Comparison of ENCODE assay signal across 21 cellular contexts in the genomic region with DNA sequence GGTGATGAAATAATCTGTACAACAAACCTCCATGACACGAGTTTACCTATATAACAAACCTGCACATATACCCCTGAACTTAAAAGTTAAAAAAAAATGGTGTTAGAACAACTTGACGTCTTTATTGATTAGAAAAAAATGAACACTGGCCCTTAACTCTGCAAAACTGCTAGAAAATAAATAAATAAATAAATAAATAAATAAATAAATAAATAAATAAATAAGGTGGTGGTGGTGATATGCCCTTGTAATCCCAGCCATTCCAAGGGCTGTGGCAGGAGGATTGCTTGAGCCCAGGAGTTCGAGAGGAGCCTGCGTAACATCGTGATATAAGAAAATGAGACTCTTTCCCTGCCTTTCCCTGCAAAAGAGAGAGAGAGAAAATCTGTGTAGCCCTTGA. TPM values are rescaled to one million over a fixed set of nuclear protein-coding genes. Genes with fewer than 3 reads are reported as not detected.
DNase-seq lines count a peak whose midpoint lies in the region; ATAC-seq, FAIRE-seq and TF ChIP-seq lines count a peak whose summit lies in the region.
"Had no signal": no experiment of that assay in that cellular context is flagged by ENCODE, and none has a peak within 500 bp of the region (broad histone marks: within the 10 kb centered on the region; RNA-seq: fewer than 3 reads in every experiment).

No MANE protein-coding gene starts in this region.

- BruUV-seq in K562 (replicated peaks; lab: Mats Ljungman, UMichigan) = no TSS peak

- H3K9ac ChIP-seq in K562 (ENCODE audit: insufficient read depth in 1 of 2, low read depth in 2 of 2, low read length in 2 of 2) = no peak overlapping the region
- H3K9ac ChIP-seq in trophoblast cell (ENCODE audit: low read length) = no peak overlapping the region

- peaks cover 99% of the 10 kb centered on the region for H3K79me2 ChIP-seq in K562 (ENCODE audit: control insufficient read depth, insufficient read depth, low read length)
- H3K79me2 ChIP-seq in trophoblast cell (ENCODE audit: control insufficient read depth, insufficient read depth, low read length, poor library complexity) = no peaks in the 10 kb centered on the region

- peaks cover 71% of the 10 kb centered on the region for H3K4me1 Mint-ChIP-seq in activated naive CD4-positive, alpha-beta T cell treated with anti-CD3 and anti-CD28 coated beads, Interleukin-2, amount 50 U/mL, for 24 hours
- peaks cover 47% of the 10 kb centered on the region for H3K4me1 Mint-ChIP-seq in stimulated activated effector memory CD8-positive, alpha-beta T cell treated with anti-CD3 and anti-CD28 coated beads, Interleukin-12 subunit alpha, Interleukin-12 subunit beta, amount 100 ng/mL, for 72 hours

- no peak for FAIRE-seq in K562 (lab: Jason Lieb, UNC)
- FAIRE-seq: GM12891 had no signal

- no peak overlapping the region for H4K8ac ChIP-seq in trophoblast cell (ENCODE audit: low read depth, low read length)

- no peak overlapping the region for H3K14ac ChIP-seq in trophoblast cell (ENCODE audit: low read length)

- H3K9me3 ChIP-seq in HEK293 (ENCODE audit: control insufficient read depth, insufficient read depth, low read depth, low read length) (no peaks in the 10 kb centered on the region), K562 (replicated peaks; ENCODE audit: control insufficient read depth, insufficient read depth, low read depth, low read length) (peaks cover 2% of the 10 kb centered on the region; the same call in 1 of the 2 replicates), trophoblast cell (ENCODE audit: insufficient read depth, low read depth, low read length) (no peaks in the 10 kb centered on the region), adrenal gland (replicated peaks in 1 of 3) (no peaks in the 10 kb centered on the region)
- H3K9me3 ChIP-seq: BE2C had no signal

- TF ChIP-seq POLR2A in K562 (conservative IDR thresholded peaks at IDR 0.05) (no peak), adrenal gland (IDR thresholded peaks at IDR 0.05) (no peak)

- ATAC-seq in K562 = no peak
- no peak for ATAC-seq in stimulated activated effector memory CD8-positive, alpha-beta T cell treated with anti-CD3 and anti-CD28 coated beads, Interleukin-12 subunit alpha, Interleukin-12 subunit beta, amount 100 ng/mL, for 72 hours
- ATAC-seq: GM23338 had no signal

- H3K27ac ChIP-seq in HEK293 (ENCODE audit: extremely low read depth, low read depth, low read length) (no peak overlapping the region), K562 (ENCODE audit: extremely low read depth, low read depth, low read length) (no peak overlapping the region; the same call in 2 of the 3 replicates), trophoblast cell (ENCODE audit: low read depth, low read length) (no peak overlapping the region), adrenal gland (no peak overlapping the region)

- no peak for TF ChIP-seq CTCF in HEK293 (tag by site-specific recombination; IDR thresholded peaks at IDR 0.05)
- TF ChIP-seq CTCF in K562 (IDR thresholded peaks at IDR 0.05 in 2 of 3, conservative IDR thresholded peaks at IDR 0.05 in 1 of 3; ENCODE audit: insufficient read depth in 2 of 3, low read depth in 1 of 3, low read length in 3 of 3) = no peak
- no peak for TF ChIP-seq CTCF in adrenal gland (IDR thresholded peaks at IDR 0.05)

- no peak overlapping the region for H3K18ac ChIP-seq in trophoblast cell (ENCODE audit: low read length)

- no peak overlapping the region for H2BK5ac ChIP-seq in trophoblast cell (ENCODE audit: low read depth, low read length, poor library complexity)

- H3K27ac Mint-ChIP-seq in activated naive CD4-positive, alpha-beta T cell treated with anti-CD3 and anti-CD28 coated beads, Interleukin-2, amount 50 U/mL, for 24 hours = peak overlapping the region; percentile 17
- no peak overlapping the region for H3K27ac Mint-ChIP-seq in stimulated activated effector memory CD8-positive, alpha-beta T cell treated with anti-CD3 and anti-CD28 coated beads, Interleukin-12 subunit alpha, Interleukin-12 subunit beta, amount 100 ng/mL, for 72 hours
- H3K27ac Mint-ChIP-seq: GM23338 had no signal

- H3K36me3 Mint-ChIP-seq in activated naive CD4-positive, alpha-beta T cell treated with anti-CD3 and anti-CD28 coated beads, Interleukin-2, amount 50 U/mL, for 24 hours = peaks cover 29% of the 10 kb centered on the region
- peaks cover 35% of the 10 kb centered on the region for H3K36me3 Mint-ChIP-seq in stimulated activated effector memory CD8-positive, alpha-beta T cell treated with anti-CD3 and anti-CD28 coated beads, Interleukin-12 subunit alpha, Interleukin-12 subunit beta, amount 100 ng/mL, for 72 hours

- intact Hi-C loops in K562 (cut with micrococcal nuclease) (no loop called here), adrenal gland (cut with DNase I) (no loop called here)

- no peaks in the 10 kb centered on the region; the same call in 1 of the 2 replicates for H4K20me1 ChIP-seq in K562 (replicated peaks; ENCODE audit: control insufficient read depth, insufficient read depth, low read length)

- peak overlapping the region; percentile 83 for H3K4ac ChIP-seq in trophoblast cell (ENCODE audit: low read depth, low read length)

- no peak overlapping the region for H2AK5ac ChIP-seq in trophoblast cell (ENCODE audit: low read length)

- H4K12ac ChIP-seq in trophoblast cell (ENCODE audit: low read depth, low read length) = no peak overlapping the region

- no peaks in the 10 kb centered on the region for H3K9me1 ChIP-seq in K562 (ENCODE audit: control insufficient read depth, insufficient read depth, low read length)

- WGBS in K562 (ENCODE audit: insufficient coverage, low coverage, missing lambda C conversion rate) = 92% methylated on average over 5 of the region's 5 CpGs
- no CpG with 5 or more reads among the region's 5 CpGs for WGBS in trophoblast cell (ENCODE audit: extremely low coverage, insufficient coverage, insufficient read length)
- 93 to 97% (median 95%) methylated on average over 5 of the region's 5 CpGs for WGBS in adrenal gland, 4 donors

- no peaks in the 10 kb centered on the region for H3K9me3 Mint-ChIP-seq in activated naive CD4-positive, alpha-beta T cell treated with anti-CD3 and anti-CD28 coated beads, Interleukin-2, amount 50 U/mL, for 24 hours
- peaks cover under 1% of the 10 kb centered on the region for H3K9me3 Mint-ChIP-seq in stimulated activated effector memory CD8-positive, alpha-beta T cell treated with anti-CD3 and anti-CD28 coated beads, Interleukin-12 subunit alpha, Interleukin-12 subunit beta, amount 100 ng/mL, for 72 hours
- H3K9me3 Mint-ChIP-seq: CD8-positive, alpha-beta memory T cell; GM23338 had no signal

- TF ChIP-seq EP300 in K562 (IDR thresholded peaks at IDR 0.05; ENCODE audit: low read length) = no peak

- H2BK120ac ChIP-seq in trophoblast cell (ENCODE audit: insufficient read depth, low read length, poor library complexity) = no peak overlapping the region

- no peak for TF ChIP-seq RAD21 in K562 (CRISPR knock-in tag; conservative IDR thresholded peaks at IDR 0.05 in 1 of 2, IDR thresholded peaks at IDR 0.05 in 1 of 2)

- no peak overlapping the region for H3K4me3 Mint-ChIP-seq in activated naive CD4-positive, alpha-beta T cell treated with anti-CD3 and anti-CD28 coated beads, Interleukin-2, amount 50 U/mL, for 24 hours
- no peak overlapping the region for H3K4me3 Mint-ChIP-seq in stimulated activated effector memory CD8-positive, alpha-beta T cell treated with anti-CD3 and anti-CD28 coated beads, Interleukin-12 subunit alpha, Interleukin-12 subunit beta, amount 100 ng/mL, for 72 hours
- H3K4me3 Mint-ChIP-seq: CD4-positive, CD25-positive, alpha-beta regulatory T cell; GM23338 had no signal

- CTCF ChIA-PET in HEK293 (lab: Yijun Ruan, JAX) (interaction anchor here (0.7 to 1.0 kb wide), 3 partner anchors 26 to 71 kb away, joined by 3 to 5 read pairs (median 3); no protein-coding TSS in a partner anchor), K562 (lab: Yijun Ruan, JAX; ENCODE audit: low intra/inter-chr PET ratio) (no interaction called here)

- H2AFZ ChIP-seq in K562 (ENCODE audit: low read depth, low read length) (no peak overlapping the region), trophoblast cell (ENCODE audit: insufficient read depth, low read length, poor library complexity) (no peak overlapping the region)
- H2AFZ ChIP-seq: GM23338 had no signal

- H4K91ac ChIP-seq in trophoblast cell (ENCODE audit: low read depth, low read length) = no peak overlapping the region

- in situ Hi-C loops in K562 (cut with MboI) = no loop called here

- H3K36me3 ChIP-seq in HEK293 (ENCODE audit: control insufficient read depth in 2 of 2, insufficient read depth in 1 of 2, low read length in 2 of 2) = peaks cover 0 to 26% of the 10 kb centered on the region in 2 experiments; a peak in 2 of 3 replicates
- H3K36me3 ChIP-seq in K562 (ENCODE audit: control insufficient read depth, insufficient read depth, low read length) = peaks cover 61% of the 10 kb centered on the region
- peaks cover 0 to 4% of the 10 kb centered on the region in 2 experiments for H3K36me3 ChIP-seq in trophoblast cell (ENCODE audit: control insufficient read depth in 1 of 2, insufficient read depth in 2 of 2, low read length in 2 of 2)
- peaks cover 0 to 10% of the 10 kb centered on the region in 2 donors for H3K36me3 ChIP-seq in adrenal gland (replicated peaks in 1 of 2)

- H3K4me1 ChIP-seq in HEK293 (ENCODE audit: control insufficient read depth, insufficient read depth, low read length) (peaks cover 11% of the 10 kb centered on the region), K562 (replicated peaks in 1 of 2; ENCODE audit: control insufficient read depth in 2 of 2, insufficient read depth in 2 of 2, low read length in 2 of 2) (peaks cover 0 to 33% of the 10 kb centered on the region in 2 experiments; a peak in 3 of 5 replicates), trophoblast cell (ENCODE audit: control insufficient read depth in 1 of 2, insufficient read depth in 2 of 2, low read length in 2 of 2) (peaks cover 0 to 6% of the 10 kb centered on the region in 2 experiments), adrenal gland (replicated peaks in 1 of 2) (peaks cover 22 to 38% of the 10 kb centered on the region in 2 donors)

- no peaks in the 10 kb centered on the region for H3K79me1 ChIP-seq in trophoblast cell (ENCODE audit: low read length)

- H3K27me3 ChIP-seq in K562 (ENCODE audit: control insufficient read depth in 2 of 2, insufficient read depth in 2 of 2, low read length in 2 of 2) (no peaks in the 10 kb centered on the region), trophoblast cell (ENCODE audit: insufficient read depth, low read length) (no peaks in the 10 kb centered on the region), adrenal gland (no peaks in the 10 kb centered on the region)
- H3K27me3 ChIP-seq: BE2C had no signal

- H3K4me2 ChIP-seq in K562 (ENCODE audit: insufficient read depth, low read length) (no peak overlapping the region), trophoblast cell (ENCODE audit: low read length) (no peak overlapping the region)
- H3K4me2 ChIP-seq: GM23338 had no signal

- DNase-seq in activated naive CD4-positive, alpha-beta T cell treated with Interleukin-2 at 50 U/mL for 16 hours = no peak
- DNase-seq in K562 (ENCODE audit: extremely low read depth in 1 of 4, low spot score in 3 of 4) (no peak), trophoblast cell (no peak), adrenal gland (no peak), dermis blood vessel endothelial cell (no peak)
- no peak for DNase-seq in stimulated activated effector memory CD8-positive, alpha-beta T cell treated with anti-CD3 and anti-CD28 coated beads, Interleukin-12 subunit alpha, Interleukin-12 subunit beta, amount 100 ng/mL, for 72 hours (ENCODE audit: low spot score in 2 of 2)
- DNase-seq: 8988T; ACHN; BE2C; C1 segment of cervical spinal cord; CD4-positive, CD25-positive, alpha-beta regulatory T cell; CD8-positive, alpha-beta memory T cell; COR-L47; DMS 273 treated with DMSO at 0.1 percent for 48 hours; DND-41; EL; HCEC 1CT had no signal

- no peak overlapping the region for H2BK12ac ChIP-seq in trophoblast cell (ENCODE audit: low read length)

- H3K23ac ChIP-seq in trophoblast cell (ENCODE audit: low read length) = no peak overlapping the region

- POLR2A ChIA-PET in HEK293 (lab: Yijun Ruan, JAX) (no interaction called here), K562 (lab: Yijun Ruan, JAX) (interaction anchor here (0.6 kb wide), 1 partner anchor 291 kb away, joined by 4 read pairs; no protein-coding TSS in a partner anchor)

- no peaks in the 10 kb centered on the region for H3K27me3 Mint-ChIP-seq in activated naive CD4-positive, alpha-beta T cell treated with anti-CD3 and anti-CD28 coated beads, Interleukin-2, amount 50 U/mL, for 24 hours
- H3K27me3 Mint-ChIP-seq: CD4-positive, CD25-positive, alpha-beta regulatory T cell; CD8-positive, alpha-beta memory T cell had no signal

- H3K4me3 ChIP-seq in HEK293 (ENCODE audit: low read depth, low read length) (no peak overlapping the region), K562 (no peak overlapping the region), trophoblast cell (ENCODE audit: low read depth, low read length) (no peak overlapping the region), adrenal gland (no peak overlapping the region)
- H3K4me3 ChIP-seq: GM23338 had no signal

RNA-seq across cellular contexts. Expression of gene TOP1, which starts 30.6 kb away (rescaled TPM):
- total RNA-seq in K562 (2011; cell fraction: chromatin; rRNA removed; ENCODE audit: low replicate concordance) = 9.4 and 30.0 TPM in 2 replicates
- 7.2 and 9.3 TPM in 2 replicates for total RNA-seq in K562 (2011; cell fraction: nucleolus; rRNA removed)
- total RNA-seq in K562 (2011; cell fraction: nucleoplasm; rRNA removed) = 10.3 and 14.0 TPM in 2 replicates
- total RNA-seq in K562 (2014; rRNA removed) = 26.0 and 26.7 TPM in 2 replicates
- 44.6 and 46.7 TPM in 2 replicates for total RNA-seq in K562 (2014; rRNA removed; fragmentation: Illumina TruSeq; extraction: Trizol)
- total RNA-seq in K562 (2015; rRNA removed; fragmentation: Illumina TruSeq; extraction: Trizol) = 38.6 and 39.6 TPM in 2 replicates
- 86.0 and 95.6 TPM in 2 replicates for total RNA-seq in K562 (2021)
- 17.3 and 26.4 TPM in 2 replicates for polyA plus RNA-seq in K562 (2011; rRNA removed)
- 6.0 and 13.1 TPM in 2 replicates for polyA plus RNA-seq in K562 (2011; cell fraction: cytosol; rRNA removed)
- polyA plus RNA-seq in K562 (2011; cell fraction: nucleus; rRNA removed) = 16.4 and 19.7 TPM in 2 replicates
- 68.8 and 90.2 TPM in 2 replicates for polyA plus RNA-seq in K562 (2012)
- 101 and 127 TPM in 2 replicates for polyA plus RNA-seq in K562 (2014; fragmentation: Illumina TruSeq; extraction: Trizol)
- 10 to 100 TPM; 29.2 to 38.2 TPM for polyA plus RNA-seq in K562 (2014; fragmentation: Nextera tagmentation; extraction: Ambion mirVana)
- 40.9 and 50.4 TPM in 2 replicates for polyA plus RNA-seq in K562 (2014; rRNA removed)
- polyA minus RNA-seq in K562 (2011; rRNA and poly(A)+ RNA removed) = 30.9 and 35.0 TPM in 2 replicates
- polyA minus RNA-seq in K562 (2011; cell fraction: cytosol; rRNA and poly(A)+ RNA removed) = 43.7 and 44.8 TPM in 2 replicates
- 9.3 and 13.1 TPM in 2 replicates for polyA minus RNA-seq in K562 (2011; cell fraction: nucleus; rRNA and poly(A)+ RNA removed)
- 225 and 236 TPM in 2 replicates for polyA plus RNA-seq in trophoblast cell (2013)
- total RNA-seq in adrenal gland = 10 to 100 TPM; 21.2 to 58.8 (median 38.5) TPM
- polyA plus RNA-seq in adrenal gland = 10 to 100 TPM; 19.6 to 96.6 (median 21.2) TPM
- total RNA-seq in dermis blood vessel endothelial cell = 21.3 and 49.0 TPM in 2 replicates
